In genomic region chr9:89138463-89139390, GRCh38 we compare ENCODE assay signal across 13 cellular contexts. TPM values are rescaled to one million over a fixed set of nuclear protein-coding genes. Genes with fewer than 3 reads are reported as not detected.
DNase-seq lines count a peak whose midpoint lies in the region; TF ChIP-seq lines count a peak whose summit lies in the region.
"Had no signal": no experiment of that assay in that cellular context is flagged by ENCODE, and none has a peak within 500 bp of the region (broad histone marks: within the 10 kb centered on the region; RNA-seq: fewer than 3 reads in every experiment).

No MANE protein-coding gene starts in this region.

- POLR2A ChIA-PET in BJ (lab: Charles Lee) = interaction anchor here (0.5 kb wide), 1 partner anchor 868 kb away, joined by 7 read pairs; no protein-coding TSS in a partner anchor

- H3K4me3 ChIP-seq in BJ (ENCODE audit: low read depth, low read length) (no peak overlapping the region), esophagus muscularis mucosa (no peak overlapping the region), osteoblast (ENCODE audit: insufficient read depth, low read length) (no peak overlapping the region)
- H3K4me3 ChIP-seq: BLaER1 treated with 17β-estradiol and CSF1 and Interleukin-3, amounts not matched to agents 10 nM and 100 nM had no signal

- H3K4me1 ChIP-seq in esophagus muscularis mucosa = peaks cover 4 to 24% (median 17%) of the 10 kb centered on the region in 4 donors
- H3K4me1 ChIP-seq in osteoblast (ENCODE audit: insufficient read depth, low read length) = peaks cover 35% of the 10 kb centered on the region
- H3K4me1 ChIP-seq: BLaER1 treated with 17β-estradiol and CSF1 and Interleukin-3, amounts not matched to agents 10 nM and 100 nM had no signal

- WGBS in esophagus muscularis mucosa = 59% methylated on average over 3 of the region's 3 CpGs

- H3K9me3 ChIP-seq in esophagus muscularis mucosa (no peaks in the 10 kb centered on the region), osteoblast (ENCODE audit: low read depth, low read length) (no peaks in the 10 kb centered on the region)

- TF ChIP-seq CTCF in BJ (IDR thresholded peaks at IDR 0.05; ENCODE audit: insufficient read depth, low read depth, low read length) (no peak), esophagus muscularis mucosa (IDR thresholded peaks at IDR 0.05) (no peak), osteoblast (IDR thresholded peaks at IDR 0.05; ENCODE audit: extremely low read depth, low read depth, low read length) (no peak), GM20000 (IDR thresholded peaks at IDR 0.05; ENCODE audit: extremely low read depth, missing control alignments) (no peak)

- peak overlapping the region; percentile 67 for H3K4me2 ChIP-seq in osteoblast (ENCODE audit: insufficient read depth, low read length)

- H3K36me3 ChIP-seq in BJ (ENCODE audit: control insufficient read depth, insufficient read depth, low read length) = no peaks in the 10 kb centered on the region
- no peaks in the 10 kb centered on the region for H3K36me3 ChIP-seq in esophagus muscularis mucosa
- H3K36me3 ChIP-seq in osteoblast (ENCODE audit: insufficient read depth, low read length) = no peaks in the 10 kb centered on the region
- H3K36me3 ChIP-seq: BLaER1 treated with 17β-estradiol and CSF1 and Interleukin-3, amounts not matched to agents 10 nM and 100 nM had no signal

- H3K27ac ChIP-seq in esophagus muscularis mucosa (replicated peaks in 1 of 4) = peak overlapping the region; percentile 36 to 60 (median 53)
- peak overlapping the region; percentile 96 for H3K27ac ChIP-seq in osteoblast (ENCODE audit: low read depth, low read length)
- H3K27ac ChIP-seq: BLaER1 treated with 17β-estradiol and CSF1 and Interleukin-3, amounts not matched to agents 10 nM and 100 nM had no signal

- no peaks in the 10 kb centered on the region for H3K79me2 ChIP-seq in osteoblast (ENCODE audit: insufficient read depth, low read length)

- CTCF ChIA-PET in BJ (lab: Yijun Ruan, JAX) = interaction anchor here (0.8 kb wide), 2 partner anchors 12 to 135 kb away, joined by 3 read pairs; no protein-coding TSS in a partner anchor

- no peak for TF ChIP-seq EP300 in esophagus muscularis mucosa (IDR thresholded peaks at IDR 0.05)

- DNase-seq in BJ (ENCODE audit: low read depth) = peak; percentile 41
- peak; percentile 14 for DNase-seq in RPMI7951 (ENCODE audit: low read depth)
- no peak for DNase-seq in esophagus muscularis mucosa (ENCODE audit: extremely low spot score)
- no peak for DNase-seq in osteoblast (ENCODE audit: insufficient read length, low spot score, missing footprints)
- DNase-seq in NCI-H69 (lab: John Stamatoyannopoulos, UW) = no peak
- DNase-seq in GM20000 (ENCODE audit: low spot score) = no peak
- no peak for DNase-seq in NCI-H2171 treated with DMSO at 0.1 percent for 48 hours (lab: John Stamatoyannopoulos, UW)
- no peak for DNase-seq in NOMO-1 treated with DMSO at 0.1 percent for 48 hours (lab: John Stamatoyannopoulos, UW; ENCODE audit: unreplicated experiment)
- DNase-seq: central memory CD4-positive, alpha-beta T cell; NCI-H1092; RPMI8226 had no signal

- no peak for TF ChIP-seq POLR2A in esophagus muscularis mucosa (IDR thresholded peaks at IDR 0.05; ENCODE audit: low read depth)

- H2AFZ ChIP-seq in osteoblast (ENCODE audit: low read length) = no peak overlapping the region

- H3K27me3 ChIP-seq in BJ (ENCODE audit: control insufficient read depth, insufficient read depth, low read length) = no peaks in the 10 kb centered on the region
- H3K27me3 ChIP-seq in esophagus muscularis mucosa = no peaks in the 10 kb centered on the region
- no peaks in the 10 kb centered on the region for H3K27me3 ChIP-seq in osteoblast (ENCODE audit: insufficient read depth, low read length)
- H3K27me3 ChIP-seq: BLaER1 treated with 17β-estradiol and CSF1 and Interleukin-3, amounts not matched to agents 10 nM and 100 nM had no signal

- H4K20me1 ChIP-seq in osteoblast (ENCODE audit: insufficient read depth, low read length) = no peaks in the 10 kb centered on the region
- H4K20me1 ChIP-seq: BLaER1 treated with 17β-estradiol and CSF1 and Interleukin-3, amounts not matched to agents 10 nM and 100 nM had no signal

- intact Hi-C loops in esophagus muscularis mucosa (cut with DNase I) = no loop called here

RNA-seq across cellular contexts. Expression of gene SHC3, which starts 39.9 kb away (rescaled TPM):
- 0.78 and 1.3 TPM in 2 replicates for polyA plus RNA-seq in BJ (2011; rRNA removed)
- 1.5 and 2.8 TPM in 2 replicates for polyA minus RNA-seq in BJ (2011; rRNA and poly(A)+ RNA removed)
- 1.7 and 2.1 TPM in 2 replicates for total RNA-seq in RPMI7951 (2014; rRNA removed; shearing (Covaris generic))
- total RNA-seq in esophagus muscularis mucosa = 1 to 10 TPM; 2.2 to 4.0 (median 3.1) TPM
- under 0.01 and 0.36 TPM in 2 replicates for total RNA-seq in osteoblast
- total RNA-seq: activated T-helper 17 cell treated with anti-CD3 and anti-CD28 coated beads, Interleukin-2, amount 50 U/mL, for 72 hours had no signal

Comparison
In these comparisons a context has a peak if more than half of its experiments do, and no peak if none do; other contexts are left out.
1. DNase-seq: peak in BJ (single experiment) and RPMI7951 (single experiment); none in esophagus muscularis mucosa (single experiment), osteoblast (single experiment), NCI-H69 (single experiment), GM20000 (single experiment), NCI-H2171 treated with DMSO at 0.1 percent for 48 hours (single experiment) and NOMO-1 treated with DMSO at 0.1 percent for 48 hours (single experiment).